1 cellular context compared by ENCODE assay signal in genomic region chr3:151183253-151183652, GRCh38.
TF ChIP-seq lines count a peak whose summit lies in the region.

No MANE protein-coding gene starts in this region.

TF ChIP-seq in WTC11, 78 proteins besides CTCF, POLR2A, EP300 and RAD21 (continued from another document):
- no peak for TF ChIP-seq SOX15 (CRISPR knock-in tag; IDR thresholded peaks at IDR 0.05)
- no peak for TF ChIP-seq RELA (CRISPR knock-in tag; IDR thresholded peaks at IDR 0.05; ENCODE audit: borderline replicate concordance)
- TF ChIP-seq, protein P1, sequence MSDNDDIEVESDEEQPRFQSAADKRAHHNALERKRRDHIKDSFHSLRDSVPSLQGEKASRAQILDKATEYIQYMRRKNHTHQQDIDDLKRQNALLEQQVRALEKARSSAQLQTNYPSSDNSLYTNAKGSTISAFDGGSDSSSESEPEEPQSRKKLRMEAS (CRISPR knock-in tag; IDR thresholded peaks at IDR 0.05), result no peak
- no peak for TF ChIP-seq ZMAT4 (CRISPR knock-in tag; IDR thresholded peaks at IDR 0.05)
- no peak for TF ChIP-seq ELF4 (CRISPR knock-in tag; IDR thresholded peaks at IDR 0.05; ENCODE audit: low read depth)
- TF ChIP-seq ZNF219 (CRISPR knock-in tag; IDR thresholded peaks at IDR 0.05; ENCODE audit: borderline replicate concordance), result no peak
- TF ChIP-seq GABPB1 (CRISPR knock-in tag; IDR thresholded peaks at IDR 0.05), result no peak
- TF ChIP-seq, protein P2, sequence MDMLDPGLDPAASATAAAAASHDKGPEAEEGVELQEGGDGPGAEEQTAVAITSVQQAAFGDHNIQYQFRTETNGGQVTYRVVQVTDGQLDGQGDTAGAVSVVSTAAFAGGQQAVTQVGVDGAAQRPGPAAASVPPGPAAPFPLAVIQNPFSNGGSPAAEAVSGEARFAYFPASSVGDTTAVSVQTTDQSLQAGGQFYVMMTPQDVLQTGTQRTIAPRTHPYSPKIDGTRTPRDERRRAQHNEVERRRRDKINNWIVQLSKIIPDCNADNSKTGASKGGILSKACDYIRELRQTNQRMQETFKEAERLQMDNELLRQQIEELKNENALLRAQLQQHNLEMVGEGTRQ (CRISPR knock-in tag; IDR thresholded peaks at IDR 0.05), result no peak
